Comparison of ENCODE assay signal across 19 cellular contexts in the genomic region with DNA sequence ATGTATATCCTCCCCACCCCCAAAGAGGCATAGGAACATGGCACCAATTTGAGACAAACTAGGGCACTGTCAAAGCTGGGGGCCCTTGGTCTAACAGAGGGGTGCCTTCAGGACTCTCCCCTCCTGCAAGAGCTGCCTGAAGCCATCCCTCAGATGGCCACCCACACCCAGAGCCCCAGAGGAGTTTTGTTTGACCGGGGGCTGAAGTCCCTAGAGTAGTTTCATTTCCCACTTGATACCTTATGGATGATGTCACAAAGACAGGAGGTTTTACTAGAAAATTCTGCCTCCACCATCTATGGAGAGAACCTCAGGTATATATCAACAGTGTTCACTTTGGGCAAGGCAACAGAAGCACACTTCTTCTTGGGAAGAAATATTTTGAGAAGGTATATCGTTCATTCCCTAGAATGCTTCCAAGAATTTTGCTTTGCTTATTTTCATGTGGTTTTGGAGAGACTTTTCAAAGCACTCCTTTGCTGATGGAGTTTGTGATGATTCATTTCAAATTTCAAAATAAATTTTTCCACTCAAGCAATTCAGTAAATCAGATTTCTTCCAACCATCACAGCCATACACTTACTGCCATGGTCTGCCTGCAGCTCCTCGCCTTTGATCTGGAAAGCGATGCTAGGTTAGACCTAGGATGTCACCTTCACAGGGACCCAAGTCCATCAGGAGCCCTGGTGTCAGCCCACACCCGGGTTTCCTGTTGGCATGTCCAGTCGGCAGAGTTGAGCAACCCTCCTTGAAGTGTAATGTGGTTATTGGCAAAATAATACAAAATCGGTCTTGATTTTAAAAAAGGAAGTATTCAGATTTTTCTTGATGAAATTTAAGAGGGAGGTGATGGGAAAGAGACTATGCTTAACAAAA.
A peak's percentile ranks its signal among the peaks of the same experiment; 100 is the strongest.
DNase-seq lines count a peak whose midpoint lies in the region; ATAC-seq and TF ChIP-seq lines count a peak whose summit lies in the region.
"Had no signal": no experiment of that assay in that cellular context is flagged by ENCODE, and none has a peak within 500 bp of the region (broad histone marks: within the 10 kb centered on the region; RNA-seq: fewer than 3 reads in every experiment).

No MANE protein-coding gene starts in this region.

- ATAC-seq in body of pancreas: no peak
- ATAC-seq in GM21723 (IDR thresholded peaks at IDR 0.05; ENCODE audit: unreplicated experiment): no peak
- ATAC-seq: PC-3 had no signal

- no peak overlapping the region for H3K4me3 ChIP-seq in OCI-LY3 (ENCODE audit: low read length)
- H3K4me3 ChIP-seq in body of pancreas: no peak overlapping the region
- H3K4me3 ChIP-seq: SJCRH30 had no signal

- H3K36me3 ChIP-seq in OCI-LY3 (replicated peaks; ENCODE audit: low read depth, low read length) (no peaks in the 10 kb centered on the region), body of pancreas (replicated peaks in 1 of 2; ENCODE audit: insufficient read depth in 1 of 2, low read depth in 2 of 2) (no peaks in the 10 kb centered on the region)
- H3K36me3 ChIP-seq: SJCRH30 had no signal

- no peaks in the 10 kb centered on the region for H4K20me1 ChIP-seq in OCI-LY3 (ENCODE audit: insufficient read depth, low read length)

- TF ChIP-seq POLR2A in body of pancreas (IDR thresholded peaks at IDR 0.05): no peak

- DNase-seq in NOMO-1 (lab: John Stamatoyannopoulos, UW; ENCODE audit: unreplicated experiment in 2 of 2) (peak; percentile 26 to 35), NOMO-1 treated with dmso at 0.1 percent for 144 hours (lab: John Stamatoyannopoulos, UW; ENCODE audit: unreplicated experiment) (no peak), fibroblast of gingiva (ENCODE audit: low read depth) (peak; percentile 7), body of pancreas (no peak), inferior parietal cortex (ENCODE audit: extremely low spot score) (no peak)
- DNase-seq in stimulated activated CD4-positive, alpha-beta T cell treated with anti-CD3 and anti-CD28 coated beads, Interleukin-15, amount 100 ng/mL, for 24 hours: no peak
- DNase-seq: CD4-positive, alpha-beta memory T cell; DMS79; GOT3; KBM-7; MM.1S; NCI-H1417 treated with DMSO at 0.1 percent for 48 hours; NCI-H1930; NCI-H526 treated with DMSO at 0.1 percent for 48 hours; PC-3; SJCRH30 had no signal

- H3K27ac ChIP-seq in OCI-LY3 (ENCODE audit: low read length) (no peak overlapping the region), body of pancreas (no peak overlapping the region)
- H3K27ac ChIP-seq: 22Rv1, SJCRH30 had no signal

- H3K4me1 ChIP-seq in OCI-LY3 (ENCODE audit: low read length): peaks cover 56% of the 10 kb centered on the region
- H3K4me1 ChIP-seq in body of pancreas: no peaks in the 10 kb centered on the region

- H3K27me3 ChIP-seq in OCI-LY3 (ENCODE audit: low read depth, low read length) (peaks cover 13% of the 10 kb centered on the region; the same call in 1 of the 2 replicates), body of pancreas (no peaks in the 10 kb centered on the region)
- H3K27me3 ChIP-seq: SJCRH30 had no signal

- WGBS in body of pancreas, 2 donors: 72 to 73% methylated on average over 6 to 7 of the region's 7 CpGs

- H3K9ac ChIP-seq in OCI-LY3 (ENCODE audit: low read length): no peak overlapping the region

- no peaks in the 10 kb centered on the region for H3K79me2 ChIP-seq in OCI-LY3 (ENCODE audit: low read length)

- H3K4me2 ChIP-seq in OCI-LY3 (ENCODE audit: low read length): peak overlapping the region; percentile 53

- TF ChIP-seq CTCF in OCI-LY3 (IDR thresholded peaks at IDR 0.05; ENCODE audit: low read depth, low read length): no peak
- TF ChIP-seq CTCF in body of pancreas (IDR thresholded peaks at IDR 0.05): no peak

- no peak overlapping the region for H2AFZ ChIP-seq in OCI-LY3 (ENCODE audit: low read depth, low read length)

- intact Hi-C loops in body of pancreas (cut with DNase I): no loop called here

- H3K9me3 ChIP-seq in OCI-LY3 (ENCODE audit: insufficient read depth, low read length): no peaks in the 10 kb centered on the region
- no peaks in the 10 kb centered on the region for H3K9me3 ChIP-seq in body of pancreas
- H3K9me3 ChIP-seq: SJCRH30 had no signal

Comparison
In these comparisons a context has a peak if more than half of its experiments do, and no peak if none do; other contexts are left out.
1. DNase-seq: peak in NOMO-1 (2 of 2) and fibroblast of gingiva (single experiment); none in NOMO-1 treated with dmso at 0.1 percent for 144 hours (single experiment), body of pancreas (0 of 4), stimulated activated CD4-positive, alpha-beta T cell treated with anti-CD3 and anti-CD28 coated beads, Interleukin-15, amount 100 ng/mL, for 24 hours (single experiment) and inferior parietal cortex (single experiment).